ENCODE assay signal across 11 cellular contexts in the genomic region with DNA sequence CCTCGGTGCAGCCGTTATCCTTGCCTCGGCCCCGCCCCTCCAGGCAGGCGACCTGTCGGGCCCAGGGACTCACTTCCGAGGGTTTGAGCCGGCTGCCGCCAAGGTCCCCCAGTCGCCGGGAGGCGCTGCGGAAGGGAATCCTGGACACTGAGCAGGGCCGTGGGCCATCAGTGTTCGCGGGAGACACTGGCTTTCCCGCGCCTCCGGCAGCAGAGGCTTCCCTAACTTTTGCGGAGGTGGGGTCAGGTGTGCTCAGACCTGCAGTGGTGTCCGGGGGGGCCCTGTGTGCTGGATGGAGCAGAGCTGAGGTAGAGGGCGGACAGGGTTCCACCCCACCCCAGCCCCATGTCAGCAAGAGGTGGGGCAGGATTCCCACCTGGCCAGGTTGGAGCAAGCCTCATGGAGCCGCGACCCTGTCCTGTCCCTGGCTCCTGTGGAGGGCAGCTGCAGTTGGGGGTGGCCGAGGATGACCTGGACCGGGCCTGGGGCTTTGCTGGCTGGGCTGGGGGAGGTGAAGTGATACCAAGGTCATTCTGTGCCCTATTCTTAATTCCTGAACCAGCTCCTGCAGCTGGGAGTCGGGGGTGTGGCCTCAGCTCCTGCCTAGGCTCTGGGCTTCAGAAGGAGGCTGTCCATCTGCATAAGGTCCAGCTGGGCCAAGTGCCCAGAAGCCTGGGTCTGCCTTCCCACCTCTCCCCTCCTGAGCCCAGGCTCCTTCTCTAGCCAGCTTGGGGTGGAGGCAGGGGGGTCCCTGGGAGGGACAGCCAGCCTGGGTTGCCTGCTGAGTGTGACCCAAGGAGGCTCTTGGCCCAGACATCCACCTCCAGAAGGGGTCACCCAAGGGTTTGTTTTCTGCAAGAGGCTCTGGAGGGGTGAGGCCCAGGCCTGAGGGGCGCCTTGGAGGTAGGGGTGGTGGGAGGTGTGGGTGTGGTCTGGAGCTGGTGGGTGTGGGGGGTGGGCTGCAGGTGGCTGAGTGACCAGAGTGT. TPM values are rescaled to one million over a fixed set of nuclear protein-coding genes. Genes with fewer than 3 reads are reported as not detected.
DNase-seq lines count a peak whose midpoint lies in the region; ATAC-seq and TF ChIP-seq lines count a peak whose summit lies in the region.
"Had no signal": no experiment of that assay in that cellular context is flagged by ENCODE, and none has a peak within 500 bp of the region (broad histone marks: within the 10 kb centered on the region; RNA-seq: fewer than 3 reads in every experiment).

No MANE protein-coding gene starts in this region.

- H3K9me1 ChIP-seq in IMR-90 (ENCODE audit: insufficient read depth, low read length) = peaks cover 5% of the 10 kb centered on the region; the same call in 1 of the 2 replicates

- H3K23ac ChIP-seq in IMR-90 (ENCODE audit: low read depth, low read length) (no peak overlapping the region), neuronal stem cell (ENCODE audit: low read depth, low read length, poor library complexity) (peak overlapping the region; percentile 80)

- H4K91ac ChIP-seq in IMR-90 (ENCODE audit: insufficient read depth, low read depth, low read length) (no peak overlapping the region), neuronal stem cell (ENCODE audit: low read depth, low read length, poor library complexity) (no peak overlapping the region)

- no peak overlapping the region for H3K56ac ChIP-seq in IMR-90 (ENCODE audit: extremely low read depth, insufficient read depth, low read length)

- H3K4me2 ChIP-seq in IMR-90 (ENCODE audit: low read depth, low read length) (no peak overlapping the region; the same call in 1 of the 2 replicates), neuronal stem cell (ENCODE audit: insufficient read depth, low read length, poor library complexity, severe bottlenecking) (peak overlapping the region; percentile 98)

- ATAC-seq in IMR-90 (ENCODE audit: low read depth) = no peak

- H4K5ac ChIP-seq in IMR-90 (ENCODE audit: low read depth, low read length) = no peak overlapping the region

- H4K20me1 ChIP-seq in IMR-90 (ENCODE audit: insufficient read depth, low read length) = peaks cover 68% of the 10 kb centered on the region

- H3K14ac ChIP-seq in IMR-90 (replicated peaks; ENCODE audit: low read depth, low read length) (no peak overlapping the region), neuronal stem cell (ENCODE audit: low read length) (peak overlapping the region; percentile 94)

- H3K9me3 Mint-ChIP-seq in chondrocyte (ENCODE audit: low read depth) = no peaks in the 10 kb centered on the region
- no peaks in the 10 kb centered on the region for H3K9me3 Mint-ChIP-seq in activated T-cell treated with anti-CD3 and anti-CD28 coated beads, Interleukin-2, amount 50 U/mL, for 24 hours

- H2BK15ac ChIP-seq in IMR-90 (ENCODE audit: low read depth, low read length) (no peak overlapping the region), neuronal stem cell (ENCODE audit: low read length) (peak overlapping the region; percentile 85)

- no TSS peak for BruUV-seq in IMR-90 (replicated peaks; lab: Mats Ljungman, UMichigan)

- dilution Hi-C loops in IMR-90 (cut with HindIII; ENCODE audit: low sequenced_read_pairs, unreplicated experiment) = no loop called here

- TF ChIP-seq CTCF in IMR-90 (conservative IDR thresholded peaks at IDR 0.05; ENCODE audit: low read depth, low read length) (no peak), chondrocyte (IDR thresholded peaks at IDR 0.05) (peak; percentile 32)

- no peaks in the 10 kb centered on the region for H3K27me3 Mint-ChIP-seq in chondrocyte (ENCODE audit: low read depth)
- H3K27me3 Mint-ChIP-seq in activated T-cell treated with anti-CD3 and anti-CD28 coated beads, Interleukin-2, amount 50 U/mL, for 24 hours = peaks cover 13% of the 10 kb centered on the region

- H3K4me1 Mint-ChIP-seq in chondrocyte (ENCODE audit: low read depth) = peaks cover 11% of the 10 kb centered on the region
- H3K4me1 Mint-ChIP-seq in activated T-cell treated with anti-CD3 and anti-CD28 coated beads, Interleukin-2, amount 50 U/mL, for 24 hours (ENCODE audit: low read depth) = peaks cover 6% of the 10 kb centered on the region

- H3K36me3 ChIP-seq in IMR-90 (ENCODE audit: control insufficient read depth, insufficient read depth, low read length) (peaks cover 12% of the 10 kb centered on the region; the same call in 1 of the 2 replicates), neuronal stem cell (replicated peaks in 1 of 2; ENCODE audit: control insufficient read depth in 2 of 2, insufficient read depth in 2 of 2, low read length in 2 of 2) (no peaks in the 10 kb centered on the region)

- H2BK5ac ChIP-seq in IMR-90 (ENCODE audit: low read depth, low read length, poor library complexity, severe bottlenecking) (no peak overlapping the region), neuronal stem cell (ENCODE audit: low read length) (peak overlapping the region; percentile 39)

- 90% methylated on average over 2 of the region's 28 CpGs; no CpG with 5 or more reads in 1 of the 2 experiments for WGBS in IMR-90 (ENCODE audit: extremely low coverage in 2 of 2, insufficient read length in 1 of 2), 2 experiments
- WGBS in neuronal stem cell (ENCODE audit: extremely low coverage in 2 of 2, insufficient read length in 2 of 2, insufficient replicate concordance in 1 of 2), 2 donors = no CpG with 5 or more reads among the region's 28 CpGs

- no peaks in the 10 kb centered on the region for H3K36me3 Mint-ChIP-seq in chondrocyte (ENCODE audit: low read depth)
- no peaks in the 10 kb centered on the region for H3K36me3 Mint-ChIP-seq in activated T-cell treated with anti-CD3 and anti-CD28 coated beads, Interleukin-2, amount 50 U/mL, for 24 hours (ENCODE audit: low read depth)

- no peak overlapping the region for H2BK20ac ChIP-seq in IMR-90 (ENCODE audit: low read depth, low read length)

- H4K8ac ChIP-seq in IMR-90 (ENCODE audit: low read depth in 2 of 2, low read length in 2 of 2) = no peak overlapping the region
- H4K8ac ChIP-seq in neuronal stem cell (ENCODE audit: low read depth, low read length) = peak overlapping the region; percentile 65

- 0 out of 2 replicates have a peak, but pooled peaks have one; percentile 9 for TF ChIP-seq RAD21 in IMR-90 (IDR thresholded peaks at IDR 0.05; ENCODE audit: low read length)

- CTCF ChIA-PET in IMR-90 (lab: Yijun Ruan, JAX) = no interaction called here

- H3K9me3 ChIP-seq in IMR-90 (ENCODE audit: control insufficient read depth, insufficient read depth, low read length) (no peaks in the 10 kb centered on the region), neuronal stem cell (replicated peaks in 1 of 2; ENCODE audit: control insufficient read depth in 2 of 2, insufficient read depth in 1 of 2, low read depth in 1 of 2, low read length in 2 of 2) (no peaks in the 10 kb centered on the region)

- no peak overlapping the region for H3K27ac Mint-ChIP-seq in chondrocyte (ENCODE audit: unreplicated experiment)
- H3K27ac Mint-ChIP-seq in activated T-cell treated with anti-CD3 and anti-CD28 coated beads, Interleukin-2, amount 50 U/mL, for 24 hours = no peak overlapping the region

- no peak overlapping the region for H2BK12ac ChIP-seq in neuronal stem cell (ENCODE audit: low read length)

- H3K18ac ChIP-seq in IMR-90 (ENCODE audit: low read depth, low read length) (no peak overlapping the region), neuronal stem cell (ENCODE audit: low read length) (peak overlapping the region; percentile 90)

- H3K27ac ChIP-seq in IMR-90 (ENCODE audit: insufficient read depth, low read length) = no peak overlapping the region
- no peak overlapping the region for H3K27ac ChIP-seq in neuronal stem cell (replicated peaks; ENCODE audit: low read length)

- H3K79me1 ChIP-seq in IMR-90 (ENCODE audit: low read depth in 1 of 2, low read length in 2 of 2) (peaks cover 11 to 84% of the 10 kb centered on the region in 2 experiments), neuronal stem cell (ENCODE audit: low read depth, low read length) (peaks cover 19% of the 10 kb centered on the region)

- no peaks in the 10 kb centered on the region for H3K27me3 ChIP-seq in IMR-90 (ENCODE audit: control insufficient read depth, insufficient read depth, low read length)
- peaks cover 0 to 20% (median 0%) of the 10 kb centered on the region in 3 experiments for H3K27me3 ChIP-seq in neuronal stem cell (ENCODE audit: control insufficient read depth in 3 of 3, insufficient read depth in 3 of 3, low read depth in 1 of 3, low read length in 3 of 3)

- DNase-seq in NCI-H2171 (lab: John Stamatoyannopoulos, UW) (peak; percentile 10), NCI-H2171 treated with DMSO at 0.1 percent for 48 hours (lab: John Stamatoyannopoulos, UW) (no peak), IMR-90 (no peak), chondrocyte (ENCODE audit: low spot score) (no peak), neuronal stem cell (ENCODE audit: low spot score) (no peak), SHP77 treated with DMSO at 0.1 percent for 48 hours (lab: John Stamatoyannopoulos, UW) (no peak), hepatic stellate cell (ENCODE audit: low spot score) (no peak)
- DNase-seq in activated T-cell treated with anti-CD3 and anti-CD28 coated beads, Interleukin-2, amount 50 U/mL, for 24 hours = no peak
- DNase-seq: activated CD4-positive, alpha-beta T cell treated with anti-CD3 and anti-CD28 coated beads, Interleukin-2, amount 50 U/mL, for 1 hour; cortex of kidney; NCI-H446 treated with DMSO at 0.1 percent for 48 hours had no signal

- H2AK9ac ChIP-seq in IMR-90 (replicated peaks; ENCODE audit: low read depth, low read length, poor library complexity) = peak overlapping the region; percentile 70

- H2AFZ ChIP-seq in IMR-90 (replicated peaks; ENCODE audit: low read length, poor library complexity) (peak overlapping the region; percentile 41), neuronal stem cell (ENCODE audit: low read length) (no peak overlapping the region)

- TF ChIP-seq POLR2A in IMR-90 (IDR thresholded peaks at IDR 0.05; ENCODE audit: low read depth, low read length) = no peak

- POLR2A ChIA-PET in IMR-90 (lab: Charles Lee; ENCODE audit: unreplicated experiment) = no interaction called here

- H3K9ac ChIP-seq in IMR-90 (ENCODE audit: low read depth, low read length) (no peak overlapping the region), neuronal stem cell (ENCODE audit: low read depth, low read length, poor library complexity) (peak overlapping the region; percentile 88)

- H3K4me1 ChIP-seq in IMR-90 (ENCODE audit: control insufficient read depth, insufficient read depth, low read length) (peaks cover 24% of the 10 kb centered on the region), neuronal stem cell (ENCODE audit: control insufficient read depth in 2 of 2, insufficient read depth in 1 of 2, low read depth in 1 of 2, low read length in 2 of 2) (peaks cover 35 to 47% of the 10 kb centered on the region in 2 donors)

- no peak overlapping the region; the same call in 1 of the 2 replicates for H3K4me3 ChIP-seq in IMR-90 (ENCODE audit: insufficient read depth, low read depth, low read length)
- H3K4me3 ChIP-seq in neuronal stem cell (ENCODE audit: low read length in 2 of 2) = peak overlapping the region; percentile 62 to 84

- no peak overlapping the region for H3K4me3 Mint-ChIP-seq in chondrocyte (ENCODE audit: unreplicated experiment)
- H3K4me3 Mint-ChIP-seq in activated T-cell treated with anti-CD3 and anti-CD28 coated beads, Interleukin-2, amount 50 U/mL, for 24 hours = no peak overlapping the region

- no peak overlapping the region for H3K4ac ChIP-seq in IMR-90 (ENCODE audit: low read depth, low read length)
- H3K4ac ChIP-seq in neuronal stem cell (ENCODE audit: low read length) = no peak overlapping the region

- H2AK5ac ChIP-seq in IMR-90 (ENCODE audit: low read depth, low read length) = no peak overlapping the region
- peak overlapping the region; percentile 96 for H2AK5ac ChIP-seq in neuronal stem cell (ENCODE audit: low read depth, low read length)

- in situ Hi-C loops in IMR-90 (cut with MboI; ENCODE audit: low sequenced_read_pairs) = no loop called here

- intact Hi-C loops in IMR-90 (cut with micrococcal nuclease) = no loop called here

- H2BK120ac ChIP-seq in IMR-90 (ENCODE audit: low read depth, low read length) (no peak overlapping the region), neuronal stem cell (ENCODE audit: low read depth, low read length) (peak overlapping the region; percentile 87)

RNA-seq across cellular contexts. Expression of gene TSPAN4, which starts 8.4 kb away (rescaled TPM):
- total RNA-seq in IMR-90 (2012; rRNA removed) (143 and 161 TPM in 2 replicates), chondrocyte (62.3 to 115 TPM (median 69.2 TPM) in 3 replicates)
- polyA plus RNA-seq in IMR-90 (2012; rRNA removed) = 293 and 327 TPM in 2 replicates
- polyA plus RNA-seq in IMR-90 (2012; cell fraction: cytosol; rRNA removed) = 286 and 483 TPM in 2 replicates
- polyA plus RNA-seq in IMR-90 (2012; cell fraction: nucleus; rRNA removed; ENCODE audit: low replicate concordance) = 295 and 963 TPM in 2 replicates
- 39.4 TPM for polyA plus RNA-seq in neuronal stem cell (2013, experiment 1 of 2)
- polyA plus RNA-seq in neuronal stem cell (2013, experiment 2 of 2) = 35.6 TPM

RNA-seq across cellular contexts. Expression of gene POLR2L, which starts 8.7 kb away (rescaled TPM):
- total RNA-seq in IMR-90 (2012; rRNA removed) = 44.4 and 123 TPM in 2 replicates
- polyA plus RNA-seq in IMR-90 (2012; rRNA removed) = 416 and 907 TPM in 2 replicates
- polyA plus RNA-seq in IMR-90 (2012; cell fraction: cytosol; rRNA removed) = 193 and 430 TPM in 2 replicates
- 27.7 and 112 TPM in 2 replicates for polyA plus RNA-seq in IMR-90 (2012; cell fraction: nucleus; rRNA removed; ENCODE audit: low replicate concordance)
- 139 to 173 TPM (median 142 TPM) in 3 replicates for total RNA-seq in chondrocyte
- polyA plus RNA-seq in neuronal stem cell (2013, experiment 1 of 2) = 129 TPM
- polyA plus RNA-seq in neuronal stem cell (2013, experiment 2 of 2) = 129 TPM

RNA-seq across cellular contexts. Expression of gene CD151, which starts 18.3 kb away (rescaled TPM):
- 789 and 1,150 TPM in 2 replicates for total RNA-seq in IMR-90 (2012; rRNA removed)
- polyA plus RNA-seq in IMR-90 (2012; rRNA removed) = 1,267 and 1,435 TPM in 2 replicates
- 933 and 2,823 TPM in 2 replicates for polyA plus RNA-seq in IMR-90 (2012; cell fraction: cytosol; rRNA removed)
- polyA plus RNA-seq in IMR-90 (2012; cell fraction: nucleus; rRNA removed; ENCODE audit: low replicate concordance) = 859 and 2,218 TPM in 2 replicates
- 460 to 558 TPM (median 549 TPM) in 3 replicates for total RNA-seq in chondrocyte
- polyA plus RNA-seq in neuronal stem cell (2013, experiment 1 of 2) = 74.1 TPM
- polyA plus RNA-seq in neuronal stem cell (2013, experiment 2 of 2) = 74.3 TPM

RNA-seq across cellular contexts. Expression of gene CRACR2B, which starts 23.4 kb away (rescaled TPM):
- total RNA-seq in IMR-90 (2012; rRNA removed) (0.28 and 0.54 TPM in 2 replicates), chondrocyte (0.57 to 5.0 TPM (median 1.4 TPM) in 3 replicates)
- 2.5 and 3.2 TPM in 2 replicates for polyA plus RNA-seq in IMR-90 (2012; rRNA removed)
- polyA plus RNA-seq in IMR-90 (2012; cell fraction: cytosol; rRNA removed) = 3.2 and 3.5 TPM in 2 replicates
- polyA plus RNA-seq in IMR-90 (2012; cell fraction: nucleus; rRNA removed; ENCODE audit: low replicate concordance) = 8.0 and 18.2 TPM in 2 replicates
- 12.4 TPM for polyA plus RNA-seq in neuronal stem cell (2013, experiment 1 of 2)
- 11.8 TPM for polyA plus RNA-seq in neuronal stem cell (2013, experiment 2 of 2)

RNA-seq across cellular contexts. Expression of gene PNPLA2, which starts 32.4 kb away (rescaled TPM):
- total RNA-seq in IMR-90 (2012; rRNA removed) (7.0 and 7.2 TPM in 2 replicates), chondrocyte (56.0 to 59.1 TPM (median 56.0 TPM) in 3 replicates)
- 94.3 and 109 TPM in 2 replicates for polyA plus RNA-seq in IMR-90 (2012; rRNA removed)
- 84.2 and 129 TPM in 2 replicates for polyA plus RNA-seq in IMR-90 (2012; cell fraction: cytosol; rRNA removed)
- 289 and 727 TPM in 2 replicates for polyA plus RNA-seq in IMR-90 (2012; cell fraction: nucleus; rRNA removed; ENCODE audit: low replicate concordance)
- 34.4 TPM for polyA plus RNA-seq in neuronal stem cell (2013, experiment 1 of 2)
- polyA plus RNA-seq in neuronal stem cell (2013, experiment 2 of 2) = 33.9 TPM
